Comparison of ENCODE assay signal across 10 cellular contexts in the genomic region with DNA sequence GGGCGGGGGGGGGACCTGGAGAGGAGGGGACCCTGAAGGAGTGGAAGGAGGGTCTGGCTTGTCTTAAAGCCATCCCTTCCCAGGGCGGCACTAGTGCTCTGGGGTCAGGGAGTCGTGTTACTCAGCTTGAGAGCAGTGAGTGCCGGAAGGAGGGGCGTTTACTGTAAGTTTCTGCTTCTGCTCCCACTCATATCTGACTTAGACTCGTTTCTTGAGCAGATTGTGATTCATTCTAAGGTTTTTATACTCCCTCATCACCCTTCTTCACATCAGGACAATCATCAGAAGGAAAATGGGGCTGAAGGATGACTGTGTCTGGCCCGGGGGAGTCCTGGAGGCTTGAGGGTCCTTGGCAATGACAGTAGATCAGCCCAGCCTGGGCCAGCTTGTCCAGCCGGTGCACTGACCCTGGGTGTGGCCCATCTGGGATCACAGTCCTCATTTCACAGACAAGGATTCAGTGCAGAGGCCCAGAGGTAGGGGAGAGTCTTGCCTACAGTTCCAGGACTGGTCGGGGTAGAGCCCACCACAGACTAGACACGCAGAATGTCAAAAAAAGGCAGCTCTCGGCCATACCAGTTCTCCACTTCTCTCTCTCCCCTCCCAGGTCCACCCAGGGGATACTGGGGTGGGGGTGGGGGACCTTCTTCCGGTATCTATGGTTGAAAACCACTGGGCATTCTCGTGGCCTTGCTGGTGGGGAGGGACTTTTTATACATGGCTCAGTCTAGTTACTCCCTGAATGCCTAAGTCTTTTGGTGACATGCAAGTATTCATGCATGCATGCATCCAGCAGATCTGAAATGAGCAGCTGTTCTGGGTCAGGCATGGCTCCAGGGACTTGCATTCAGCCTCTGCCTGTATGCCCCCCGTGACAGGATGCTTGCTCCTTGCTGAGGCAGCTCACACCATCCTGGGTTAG. TPM values are rescaled to one million over a fixed set of nuclear protein-coding genes. Genes with fewer than 3 reads are reported as not detected.
DNase-seq lines count a peak whose midpoint lies in the region; ATAC-seq and TF ChIP-seq lines count a peak whose summit lies in the region.
"Had no signal": no experiment of that assay in that cellular context is flagged by ENCODE, and none has a peak within 500 bp of the region (broad histone marks: within the 10 kb centered on the region; RNA-seq: fewer than 3 reads in every experiment).

No MANE protein-coding gene starts in this region.

- no peak for TF ChIP-seq CTCF in GM13976 (IDR thresholded peaks at IDR 0.05; ENCODE audit: borderline replicate concordance, control extremely low read depth, extremely low read depth, insufficient read depth, missing control alignments)

- no peaks in the 10 kb centered on the region for H3K36me3 ChIP-seq in neuronal stem cell (replicated peaks in 1 of 2; ENCODE audit: control insufficient read depth in 2 of 2, insufficient read depth in 2 of 2, low read length in 2 of 2)

- H3K27me3 Mint-ChIP-seq in activated naive CD8-positive, alpha-beta T cell treated with anti-CD3 and anti-CD28 coated beads, Interleukin-2, amount 50 U/mL, for 24 hours, result peaks cover 63% of the 10 kb centered on the region

- no peak overlapping the region for H4K91ac ChIP-seq in neuronal stem cell (ENCODE audit: low read depth, low read length, poor library complexity)

- H3K27me3 ChIP-seq in neuronal stem cell (ENCODE audit: control insufficient read depth in 3 of 3, insufficient read depth in 3 of 3, low read depth in 1 of 3, low read length in 3 of 3), result peaks cover 17 to 67% (median 17%) of the 10 kb centered on the region in 3 experiments

- H4K8ac ChIP-seq in neuronal stem cell (ENCODE audit: low read depth, low read length), result no peak overlapping the region

- no peak overlapping the region for H3K4me3 ChIP-seq in neuronal stem cell (ENCODE audit: low read length in 2 of 2)
- H3K4me3 ChIP-seq: SK-N-MC had no signal

- in situ Hi-C loops in GM13976 (cut with MboI; ENCODE audit: low sequenced_read_pairs, unreplicated experiment), result no loop called here

- H3K4me1 ChIP-seq in neuronal stem cell (ENCODE audit: control insufficient read depth in 2 of 2, insufficient read depth in 1 of 2, low read depth in 1 of 2, low read length in 2 of 2), result peaks cover 9 to 13% of the 10 kb centered on the region in 2 donors

- H3K27ac ChIP-seq in neuronal stem cell (replicated peaks; ENCODE audit: low read length), result no peak overlapping the region
- H3K27ac ChIP-seq: SK-N-MC had no signal

- H2BK120ac ChIP-seq in neuronal stem cell (ENCODE audit: low read depth, low read length), result no peak overlapping the region

- H3K27ac Mint-ChIP-seq in activated naive CD8-positive, alpha-beta T cell treated with anti-CD3 and anti-CD28 coated beads, Interleukin-2, amount 50 U/mL, for 24 hours, result peak overlapping the region; percentile 57

- peaks cover 49% of the 10 kb centered on the region for H3K4me1 Mint-ChIP-seq in activated naive CD8-positive, alpha-beta T cell treated with anti-CD3 and anti-CD28 coated beads, Interleukin-2, amount 50 U/mL, for 24 hours

- H2BK15ac ChIP-seq in neuronal stem cell (ENCODE audit: low read length), result peak overlapping the region; percentile 65

- no peaks in the 10 kb centered on the region for H3K79me1 ChIP-seq in neuronal stem cell (ENCODE audit: low read depth, low read length)

- H2BK12ac ChIP-seq in neuronal stem cell (ENCODE audit: low read length), result no peak overlapping the region

- ATAC-seq in HG03175 (IDR thresholded peaks at IDR 0.05; ENCODE audit: unreplicated experiment) (peak; percentile 37), HG03097 (IDR thresholded peaks at IDR 0.05; ENCODE audit: low FRiP score, unreplicated experiment) (no peak), GM21737 (IDR thresholded peaks at IDR 0.05; ENCODE audit: unreplicated experiment) (no peak)
- ATAC-seq in activated naive CD8-positive, alpha-beta T cell treated with anti-CD3 and anti-CD28 coated beads, Interleukin-2, amount 50 U/mL, for 24 hours, result peak; percentile 83

- no peak overlapping the region for H3K14ac ChIP-seq in neuronal stem cell (ENCODE audit: low read length)

- peak overlapping the region; percentile 89 for H2AFZ ChIP-seq in neuronal stem cell (ENCODE audit: low read length)

- H3K9me3 Mint-ChIP-seq in activated naive CD8-positive, alpha-beta T cell treated with anti-CD3 and anti-CD28 coated beads, Interleukin-2, amount 50 U/mL, for 24 hours, result no peaks in the 10 kb centered on the region

- H3K9me3 ChIP-seq in neuronal stem cell (replicated peaks in 1 of 2; ENCODE audit: control insufficient read depth in 2 of 2, insufficient read depth in 1 of 2, low read depth in 1 of 2, low read length in 2 of 2), result no peaks in the 10 kb centered on the region

- peak; percentile 70 for DNase-seq in GM13976 (ENCODE audit: low spot score)
- DNase-seq in activated naive CD8-positive, alpha-beta T cell treated with anti-CD3 and anti-CD28 coated beads, Interleukin-2, amount 50 U/mL, for 24 hours, result peak; percentile 60
- no peak for DNase-seq in neuronal stem cell (ENCODE audit: low spot score)
- DNase-seq in midbrain (lab: John Stamatoyannopoulos, UW), result no peak
- no peak for DNase-seq in GM19240 (ENCODE audit: insufficient read length, low spot score)

- peak overlapping the region; percentile 33 for H3K4me3 Mint-ChIP-seq in activated naive CD8-positive, alpha-beta T cell treated with anti-CD3 and anti-CD28 coated beads, Interleukin-2, amount 50 U/mL, for 24 hours

- no peak overlapping the region for H2AK5ac ChIP-seq in neuronal stem cell (ENCODE audit: low read depth, low read length)

- H3K9ac ChIP-seq in neuronal stem cell (ENCODE audit: low read depth, low read length, poor library complexity), result peak overlapping the region; percentile 44

- H3K4me2 ChIP-seq in neuronal stem cell (ENCODE audit: insufficient read depth, low read length, poor library complexity, severe bottlenecking), result no peak overlapping the region

- no peak overlapping the region for H3K23ac ChIP-seq in neuronal stem cell (ENCODE audit: low read depth, low read length, poor library complexity)

- no peak overlapping the region for H3K18ac ChIP-seq in neuronal stem cell (ENCODE audit: low read length)

- no CpG with 5 or more reads among the region's 14 CpGs for WGBS in neuronal stem cell (ENCODE audit: extremely low coverage in 2 of 2, insufficient read length in 2 of 2, insufficient replicate concordance in 1 of 2), 2 donors

- no peak overlapping the region for H2BK5ac ChIP-seq in neuronal stem cell (ENCODE audit: low read length)

- peaks cover 2% of the 10 kb centered on the region for H3K36me3 Mint-ChIP-seq in activated naive CD8-positive, alpha-beta T cell treated with anti-CD3 and anti-CD28 coated beads, Interleukin-2, amount 50 U/mL, for 24 hours (ENCODE audit: low read depth)

- no peak overlapping the region for H3K4ac ChIP-seq in neuronal stem cell (ENCODE audit: low read length)

RNA-seq across cellular contexts. Expression of a gene that starts 5.1 kb away (rescaled TPM):
- 0.01 TPM for polyA plus RNA-seq in neuronal stem cell (2013, experiment 1 of 2)
- 0.01 TPM for polyA plus RNA-seq in neuronal stem cell (2013, experiment 2 of 2)
- polyA plus RNA-seq: neural cell had no signal

RNA-seq across cellular contexts. Expression of a gene that starts 48.9 kb away (rescaled TPM):
- 57.1 TPM for polyA plus RNA-seq in neuronal stem cell (2013, experiment 1 of 2)
- 54.7 TPM for polyA plus RNA-seq in neuronal stem cell (2013, experiment 2 of 2)

Comparison
In these comparisons a context has a peak if more than half of its experiments do, and no peak if none do; other contexts are left out.
1. DNase-seq: peak in GM13976 (single experiment) and activated naive CD8-positive, alpha-beta T cell treated with anti-CD3 and anti-CD28 coated beads, Interleukin-2, amount 50 U/mL, for 24 hours (single experiment); none in neuronal stem cell (single experiment), midbrain (single experiment) and GM19240 (single experiment).
2. ATAC-seq: peak in HG03175 (single experiment) and activated naive CD8-positive, alpha-beta T cell treated with anti-CD3 and anti-CD28 coated beads, Interleukin-2, amount 50 U/mL, for 24 hours (single experiment); none in HG03097 (single experiment) and GM21737 (single experiment).